Comparison of ENCODE assay signal across 1 cellular context in genomic region chr11:134223836-134224709, GRCh38.
TF ChIP-seq lines count a peak whose summit lies in the region.

TSS of gene NCAPD3 (minus strand) at chr11:134223967. CDS start at chr11:134223926, 41 bp downstream.
TSS of gene VPS26B (plus strand) at chr11:134224671. CDS start at chr11:134225123, 452 bp downstream.

TF ChIP-seq in K562, 482 proteins besides CTCF, POLR2A, EP300 and RAD21 (continued from another document and continues in another):
- peak; percentile 62; the same call in 1 of the 2 replicates for TF ChIP-seq KDM2B (CRISPR knock-in tag; IDR thresholded peaks at IDR 0.05)
- no peak for TF ChIP-seq ZNF76 (CRISPR knock-in tag; IDR thresholded peaks at IDR 0.05; ENCODE audit: borderline replicate concordance)
- no peak for TF ChIP-seq ZNF280B (CRISPR knock-in tag; IDR thresholded peaks at IDR 0.05)
- TF ChIP-seq JUND (IDR thresholded peaks at IDR 0.05; ENCODE audit: borderline replicate concordance, low read depth, low read length) = 0 out of 2 replicates have a peak, but pooled peaks have one; percentile 9
- no peak; the same call in 2 of the 3 replicates for TF ChIP-seq JUND (tag; IDR thresholded peaks at IDR 0.05; ENCODE audit: borderline replicate concordance, low read depth, low read length)
- no peak for TF ChIP-seq PPARD (CRISPR knock-in tag; IDR thresholded peaks at IDR 0.05)
- no peak for TF ChIP-seq U2AF1 (optimal IDR thresholded peaks at IDR 0.05; ENCODE audit: low read depth, low read length)
- TF ChIP-seq ZZZ3 (IDR thresholded peaks at IDR 0.05) = no peak
- no peak for TF ChIP-seq ZNF507 (tag; conservative IDR thresholded peaks at IDR 0.05)
- TF ChIP-seq CBFB (CRISPR knock-in tag; IDR thresholded peaks at IDR 0.05) = peak; percentile 20; the same call in 1 of the 2 replicates
- no peak for TF ChIP-seq ZNF57 (CRISPR knock-in tag; IDR thresholded peaks at IDR 0.05)
- no peak for TF ChIP-seq DACH1 (IDR thresholded peaks at IDR 0.05; ENCODE audit: partially characterized antibody)
- TF ChIP-seq KLF6 (CRISPR knock-in tag; IDR thresholded peaks at IDR 0.05; ENCODE audit: borderline replicate concordance) = no peak
- peak; percentile 78; the same call in 1 of the 2 replicates for TF ChIP-seq PTBP1 (IDR thresholded peaks at IDR 0.05; ENCODE audit: low read depth, low read length)
- 0 out of 2 replicates have a peak, but pooled peaks have one; percentile 49 for TF ChIP-seq THAP7 (CRISPR knock-in tag; IDR thresholded peaks at IDR 0.05)
- TF ChIP-seq MTA3 (IDR thresholded peaks at IDR 0.05; ENCODE audit: borderline replicate concordance) = no peak; the same call in 1 of the 2 replicates
- no peak for TF ChIP-seq MAFF (IDR thresholded peaks at IDR 0.05; ENCODE audit: low read length)
- TF ChIP-seq PYGO2 (tag; IDR thresholded peaks at IDR 0.05) = no peak
- TF ChIP-seq TCFL5 (CRISPR knock-in tag; conservative IDR thresholded peaks at IDR 0.05) = no peak
- no peak for TF ChIP-seq MBD1 (CRISPR knock-in tag; IDR thresholded peaks at IDR 0.05)
- TF ChIP-seq RB1 (IDR thresholded peaks at IDR 0.05; ENCODE audit: low read depth) = peak; percentile 88
- no peak; the same call in 1 of the 2 replicates for TF ChIP-seq ZNF12 (CRISPR knock-in tag; IDR thresholded peaks at IDR 0.05)
- peak; percentile 83 for TF ChIP-seq TFAP4 (CRISPR knock-in tag; IDR thresholded peaks at IDR 0.05; ENCODE audit: borderline replicate concordance)
- no peak for TF ChIP-seq HNRNPL (IDR thresholded peaks at IDR 0.05; ENCODE audit: low read depth, low read length)
- TF ChIP-seq HDAC3 (IDR thresholded peaks at IDR 0.05; ENCODE audit: borderline replicate concordance, partially characterized antibody) = no peak
- TF ChIP-seq ZNF165 (CRISPR knock-in tag; IDR thresholded peaks at IDR 0.05; ENCODE audit: borderline replicate concordance) = no peak
- TF ChIP-seq SOX6 (IDR thresholded peaks at IDR 0.05) = no peak
- TF ChIP-seq PURB (CRISPR knock-in tag; IDR thresholded peaks at IDR 0.05; ENCODE audit: low read depth) = no peak
- 0 out of 4 replicates have a peak, but pooled peaks of 1 of the 2 experiments have one; percentile 6 for TF ChIP-seq ZNF639 (CRISPR knock-in tag; conservative IDR thresholded peaks at IDR 0.05 in 1 of 2, IDR thresholded peaks at IDR 0.05 in 1 of 2)
- TF ChIP-seq E2F5 (CRISPR knock-in tag; IDR thresholded peaks at IDR 0.05) = no peak
- TF ChIP-seq RBBP5 (IDR thresholded peaks at IDR 0.05; ENCODE audit: borderline replicate concordance, insufficient read depth, low read length, poor library complexity, severe bottlenecking) = peak; percentile 35
- TF ChIP-seq PRMT5 (CRISPR knock-in tag; IDR thresholded peaks at IDR 0.05) = no peak
- TF ChIP-seq SETDB1 (IDR thresholded peaks at IDR 0.05; ENCODE audit: low read length) = no peak
- no peak for TF ChIP-seq ZNF785 (CRISPR knock-in tag; IDR thresholded peaks at IDR 0.05)
- TF ChIP-seq POU5F1 (IDR thresholded peaks at IDR 0.05; ENCODE audit: borderline replicate concordance, low read depth, low read length, partially characterized antibody) = peak; percentile 83
- no peak for TF ChIP-seq ZNF224 (CRISPR knock-in tag; IDR thresholded peaks at IDR 0.05)
- peak; percentile 94 for TF ChIP-seq FOS (IDR thresholded peaks at IDR 0.05; ENCODE audit: extremely low read depth, insufficient read length)
- peak; percentile 54; the same call in 1 of the 2 replicates for TF ChIP-seq ZNF41 (CRISPR knock-in tag; conservative IDR thresholded peaks at IDR 0.05)
- TF ChIP-seq NR2C2 (CRISPR knock-in tag; IDR thresholded peaks at IDR 0.05) = peak; percentile 38; the same call in 1 of the 2 replicates
- peak; percentile 98 for TF ChIP-seq NR2C2 (tag; IDR thresholded peaks at IDR 0.05)
- no peak for TF ChIP-seq ATF4 (CRISPR knock-in tag; IDR thresholded peaks at IDR 0.05)
- peak; percentile 13; the same call in 1 of the 2 replicates for TF ChIP-seq SMAD3 (CRISPR knock-in tag; conservative IDR thresholded peaks at IDR 0.05)
- TF ChIP-seq ZKSCAN8 (CRISPR knock-in tag; IDR thresholded peaks at IDR 0.05) = no peak
- no peak for TF ChIP-seq ZNF232 (CRISPR knock-in tag; IDR thresholded peaks at IDR 0.05)
- TF ChIP-seq MYNN (IDR thresholded peaks at IDR 0.05) = no peak
- no peak for TF ChIP-seq MYNN (CRISPR knock-in tag; IDR thresholded peaks at IDR 0.05)
- peak; percentile 57; the same call in 1 of the 2 replicates for TF ChIP-seq ATF6 (CRISPR knock-in tag; IDR thresholded peaks at IDR 0.05)
- TF ChIP-seq POLR3G (IDR thresholded peaks at IDR 0.05; ENCODE audit: extremely low read depth, insufficient read length, insufficient replicate concordance) = no peak
- TF ChIP-seq USF2 (CRISPR knock-in tag; IDR thresholded peaks at IDR 0.05) = no peak
- peak; percentile 68; the same call in 1 of the 2 replicates for TF ChIP-seq DIDO1 (tag; IDR thresholded peaks at IDR 0.05; ENCODE audit: low read depth)
- peak; percentile 25; the same call in 1 of the 2 replicates for TF ChIP-seq HDAC8 (tag; IDR thresholded peaks at IDR 0.05)
- no peak for TF ChIP-seq YBX1 (IDR thresholded peaks at IDR 0.05)
- no peak for TF ChIP-seq EZH2 (IDR thresholded peaks at IDR 0.05; ENCODE audit: borderline replicate concordance, low read depth, low read length)
- TF ChIP-seq CBFA2T2 (conservative IDR thresholded peaks at IDR 0.05) = no peak
- TF ChIP-seq XRCC4 (IDR thresholded peaks at IDR 0.05; ENCODE audit: extremely low read depth, insufficient read depth, insufficient read length) = no peak
- no peak for TF ChIP-seq STAT5A (IDR thresholded peaks at IDR 0.05; ENCODE audit: borderline replicate concordance, low read length)
- no peak for TF ChIP-seq ZBTB12 (CRISPR knock-in tag; IDR thresholded peaks at IDR 0.05)
